Comparison of ENCODE assay signal across 13 cellular contexts in the genomic region with DNA sequence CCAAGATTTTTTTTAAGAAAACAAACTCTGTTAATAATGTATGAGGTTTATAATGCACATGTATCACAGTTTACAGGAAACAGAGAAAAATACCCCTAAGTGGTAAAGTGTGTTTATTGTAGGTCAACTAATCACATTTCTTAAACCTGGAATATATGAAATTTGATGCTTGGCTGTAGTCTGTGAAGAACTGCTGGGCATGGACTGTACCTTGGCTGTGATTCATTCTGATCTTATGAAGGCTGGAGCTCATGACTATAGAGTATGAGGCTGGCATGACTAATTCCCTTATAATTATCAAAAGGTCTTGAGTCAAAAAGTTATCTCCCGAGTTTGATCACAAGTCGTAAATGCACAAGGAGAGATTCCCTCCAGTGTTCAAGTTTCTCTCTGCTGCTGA.
A peak's percentile ranks its signal among the peaks of the same experiment; 100 is the strongest.
DNase-seq lines count a peak whose midpoint lies in the region; ATAC-seq lines count a peak whose summit lies in the region.
"Had no signal": no experiment of that assay in that cellular context is flagged by ENCODE, and none has a peak within 500 bp of the region (broad histone marks: within the 10 kb centered on the region; RNA-seq: fewer than 3 reads in every experiment).

No MANE protein-coding gene starts in this region.

- peak; percentile 98 for DNase-seq in ELR (ENCODE audit: low read depth)
- peak; percentile 29 for DNase-seq in SK-MEL-5 (ENCODE audit: low read depth, low spot score)
- peak; percentile 87 for DNase-seq in fibroblast of gingiva (ENCODE audit: low read depth)
- peak; percentile 49 for DNase-seq in pulmonary artery endothelial cell (ENCODE audit: low read depth, low spot score)
- no peak for DNase-seq in GM19240 (ENCODE audit: insufficient read length, low spot score)
- no peak for DNase-seq in activated CD4-positive, alpha-beta T cell treated with anti-CD3 and anti-CD28 coated beads for 36 hours
- no peak for DNase-seq in T-helper 9 cell
- DNase-seq: activated CD8-positive, alpha-beta T cell treated with anti-CD3 and anti-CD28 coated beads, Interleukin-2, amount 10 ng/mL, durations not matched to agents 7 days and 5 days; activated naive CD8-positive, alpha-beta T cell treated with anti-CD3 and anti-CD28 coated beads, Interleukin-2, amount 10 ng/mL, durations not matched to agents 7 days and 5 days; Caco-2; KG1 had no signal

- H3K36me3 Mint-ChIP-seq in activated CD4-positive, alpha-beta T cell treated with anti-CD3 and anti-CD28 coated beads for 36 hours (ENCODE audit: low read depth): no peaks in the 10 kb centered on the region
- H3K36me3 Mint-ChIP-seq: activated naive CD8-positive, alpha-beta T cell treated with anti-CD3 and anti-CD28 coated beads, Interleukin-2, amount 10 ng/mL, durations not matched to agents 7 days and 5 days had no signal

- POLR2A ChIA-PET in activated CD4-positive, alpha-beta T cell treated with anti-CD3 and anti-CD28 coated beads for 36 hours (lab: Charles Lee): no interaction called here

- no peaks in the 10 kb centered on the region for H3K27me3 Mint-ChIP-seq in activated CD4-positive, alpha-beta T cell treated with anti-CD3 and anti-CD28 coated beads for 36 hours
- H3K27me3 Mint-ChIP-seq: activated naive CD8-positive, alpha-beta T cell treated with anti-CD3 and anti-CD28 coated beads, Interleukin-2, amount 10 ng/mL, durations not matched to agents 7 days and 5 days had no signal

- H3K4me1 Mint-ChIP-seq in activated CD4-positive, alpha-beta T cell treated with anti-CD3 and anti-CD28 coated beads for 36 hours: no peaks in the 10 kb centered on the region

- ATAC-seq in GM18870 (IDR thresholded peaks at IDR 0.05; ENCODE audit: unreplicated experiment): no peak
- no peak for ATAC-seq in activated CD4-positive, alpha-beta T cell treated with anti-CD3 and anti-CD28 coated beads for 36 hours
- ATAC-seq: activated CD8-positive, alpha-beta T cell treated with anti-CD3 and anti-CD28 coated beads, Interleukin-2, amount 10 ng/mL, durations not matched to agents 7 days and 5 days; sciatic nerve had no signal

- intact Hi-C loops in activated CD4-positive, alpha-beta T cell treated with anti-CD3 and anti-CD28 coated beads for 36 hours (cut with DNase I, micrococcal nuclease): no loop called here

- CTCF ChIA-PET in activated CD4-positive, alpha-beta T cell treated with anti-CD3 and anti-CD28 coated beads for 36 hours (lab: Charles Lee): no interaction called here

- no peaks in the 10 kb centered on the region for H3K9me3 Mint-ChIP-seq in activated CD4-positive, alpha-beta T cell treated with anti-CD3 and anti-CD28 coated beads for 36 hours (ENCODE audit: low read depth)
- H3K9me3 Mint-ChIP-seq: activated naive CD8-positive, alpha-beta T cell treated with anti-CD3 and anti-CD28 coated beads, Interleukin-2, amount 10 ng/mL, durations not matched to agents 7 days and 5 days had no signal

- in situ Hi-C loops in SK-MEL-5 (cut with HindIII; ENCODE audit: low pct_unique_long_range_greater_than_20kb, low sequenced_read_pairs): no loop called here

- no peak overlapping the region for H3K27ac Mint-ChIP-seq in activated CD4-positive, alpha-beta T cell treated with anti-CD3 and anti-CD28 coated beads for 36 hours
- H3K27ac Mint-ChIP-seq: activated CD8-positive, alpha-beta T cell treated with anti-CD3 and anti-CD28 coated beads, Interleukin-2, amount 10 ng/mL, durations not matched to agents 7 days and 5 days; activated naive CD8-positive, alpha-beta T cell treated with anti-CD3 and anti-CD28 coated beads, Interleukin-2, amount 10 ng/mL, durations not matched to agents 7 days and 5 days had no signal

- H3K4me3 Mint-ChIP-seq in activated CD4-positive, alpha-beta T cell treated with anti-CD3 and anti-CD28 coated beads for 36 hours: no peak overlapping the region
- H3K4me3 Mint-ChIP-seq: activated CD8-positive, alpha-beta T cell treated with anti-CD3 and anti-CD28 coated beads, Interleukin-2, amount 10 ng/mL, durations not matched to agents 7 days and 5 days; activated naive CD8-positive, alpha-beta T cell treated with anti-CD3 and anti-CD28 coated beads, Interleukin-2, amount 10 ng/mL, durations not matched to agents 7 days and 5 days had no signal

Comparison
In these comparisons a context has a peak if more than half of its experiments do, and no peak if none do; other contexts are left out.
1. DNase-seq: peak in ELR (single experiment), SK-MEL-5 (single experiment), fibroblast of gingiva (single experiment) and pulmonary artery endothelial cell (single experiment); none in GM19240 (single experiment), activated CD4-positive, alpha-beta T cell treated with anti-CD3 and anti-CD28 coated beads for 36 hours (single experiment) and T-helper 9 cell (single experiment).